ENCODE assay signal across 8 cellular contexts in genomic region chr6:43383021-43383667, GRCh38. TPM values are rescaled to one million over a fixed set of nuclear protein-coding genes. Genes with fewer than 3 reads are reported as not detected.
DNase-seq lines count a peak whose midpoint lies in the region; ATAC-seq and TF ChIP-seq lines count a peak whose summit lies in the region.

No MANE protein-coding gene starts in this region.

- ATAC-seq in HG02943 (IDR thresholded peaks at IDR 0.05; ENCODE audit: low read depth, unreplicated experiment) (peak; percentile 25), memory B cell (ENCODE audit: low read depth) (no peak)

- intact Hi-C loops in activated T-helper 2 cell treated with anti-CD3 and anti-CD28 coated beads, Interferon-gamma antibody, Interleukin-2, Interleukin-4, amounts not matched to agents 10 μg/mL and 5 μg/mL and 100 μg/mL, durations not matched to agents 14 hours and 24 hours and 36 hours (cut with micrococcal nuclease): loop anchor here (1.0 to 5.0 kb wide), 3 partner anchors 14 to 189 kb away; partner anchors contain the start of genes ABCC10 and ZNF318

- peaks cover 36% of the 10 kb centered on the region for H3K4me1 Mint-ChIP-seq in activated T-helper 2 cell treated with anti-CD3 and anti-CD28 coated beads, Interferon-gamma antibody, Interleukin-2, Interleukin-4, amounts not matched to agents 10 μg/mL and 5 μg/mL and 100 μg/mL, durations not matched to agents 14 hours and 24 hours and 36 hours (ENCODE audit: low read depth)
- peaks cover 43% of the 10 kb centered on the region for H3K4me1 Mint-ChIP-seq in memory B cell

- H3K27ac Mint-ChIP-seq in activated T-helper 2 cell treated with anti-CD3 and anti-CD28 coated beads, Interferon-gamma antibody, Interleukin-2, Interleukin-4, amounts not matched to agents 10 μg/mL and 5 μg/mL and 100 μg/mL, durations not matched to agents 14 hours and 24 hours and 36 hours: peak overlapping the region; percentile 87
- peak overlapping the region; percentile 96 for H3K27ac Mint-ChIP-seq in memory B cell

- H3K9me3 Mint-ChIP-seq in activated T-helper 2 cell treated with anti-CD3 and anti-CD28 coated beads, Interferon-gamma antibody, Interleukin-2, Interleukin-4, amounts not matched to agents 10 μg/mL and 5 μg/mL and 100 μg/mL, durations not matched to agents 14 hours and 24 hours and 36 hours: no peaks in the 10 kb centered on the region
- no peaks in the 10 kb centered on the region for H3K9me3 Mint-ChIP-seq in memory B cell

- H3K36me3 Mint-ChIP-seq in activated T-helper 2 cell treated with anti-CD3 and anti-CD28 coated beads, Interferon-gamma antibody, Interleukin-2, Interleukin-4, amounts not matched to agents 10 μg/mL and 5 μg/mL and 100 μg/mL, durations not matched to agents 14 hours and 24 hours and 36 hours (ENCODE audit: low read depth): peaks cover 4% of the 10 kb centered on the region
- H3K36me3 Mint-ChIP-seq in memory B cell: peaks cover 2% of the 10 kb centered on the region

- no peak for TF ChIP-seq POLR2A in erythroblast (IDR thresholded peaks at IDR 0.05; ENCODE audit: low read length)

- H3K27me3 Mint-ChIP-seq in activated T-helper 2 cell treated with anti-CD3 and anti-CD28 coated beads, Interferon-gamma antibody, Interleukin-2, Interleukin-4, amounts not matched to agents 10 μg/mL and 5 μg/mL and 100 μg/mL, durations not matched to agents 14 hours and 24 hours and 36 hours (ENCODE audit: low read depth): peaks cover 36% of the 10 kb centered on the region
- peaks cover 10% of the 10 kb centered on the region for H3K27me3 Mint-ChIP-seq in memory B cell

- H3K4me3 Mint-ChIP-seq in activated T-helper 2 cell treated with anti-CD3 and anti-CD28 coated beads, Interferon-gamma antibody, Interleukin-2, Interleukin-4, amounts not matched to agents 10 μg/mL and 5 μg/mL and 100 μg/mL, durations not matched to agents 14 hours and 24 hours and 36 hours (ENCODE audit: low read depth): no peak overlapping the region
- H3K4me3 Mint-ChIP-seq in memory B cell: peak overlapping the region; percentile 40

- DNase-seq in EH (ENCODE audit: low read depth) (peak; percentile 54), memory B cell (ENCODE audit: low spot score in 2 of 2) (no peak), epidermal melanocyte (ENCODE audit: insufficient read length, low spot score) (no peak), erythroblast (lab: John Stamatoyannopoulos, UW) (no peak), HUDEP-2 (lab: John Stamatoyannopoulos, UW; ENCODE audit: unreplicated experiment in 76 of 76) (no peak), NCI-H1694 (lab: John Stamatoyannopoulos, UW) (no peak)
- DNase-seq in activated T-helper 2 cell treated with anti-CD3 and anti-CD28 coated beads, Interferon-gamma antibody, Interleukin-2, Interleukin-4, amounts not matched to agents 10 μg/mL and 5 μg/mL and 100 μg/mL, durations not matched to agents 14 hours and 24 hours and 36 hours (ENCODE audit: low spot score): no peak

RNA-seq across cellular contexts. Expression of gene ZNF318, which starts 13.7 kb away (rescaled TPM):
- 11.5 and 13.2 TPM in 2 replicates for total RNA-seq in activated T-helper 2 cell treated with anti-CD3 and anti-CD28 coated beads, Interferon-gamma antibody, Interleukin-2, Interleukin-4, amounts not matched to agents 10 μg/mL and 5 μg/mL and 100 μg/mL, durations not matched to agents 14 hours and 24 hours and 36 hours

RNA-seq across cellular contexts. Expression of gene ABCC10, which starts 44.2 kb away (rescaled TPM):
- total RNA-seq in activated T-helper 2 cell treated with anti-CD3 and anti-CD28 coated beads, Interferon-gamma antibody, Interleukin-2, Interleukin-4, amounts not matched to agents 10 μg/mL and 5 μg/mL and 100 μg/mL, durations not matched to agents 14 hours and 24 hours and 36 hours: 45.6 and 46.7 TPM in 2 replicates
